Comparison of ENCODE assay signal across 28 cellular contexts in genomic region chr14:74628418-74628817, GRCh38.
"Had no signal": no experiment of that assay in that cellular context is flagged by ENCODE, and none has a peak within 500 bp of the region (broad histone marks: within the 10 kb centered on the region; RNA-seq: fewer than 3 reads in every experiment).

No MANE protein-coding gene starts in this region.

- FAIRE-seq: endothelial cell of umbilical vein had no signal

- H3K9ac ChIP-seq: neural progenitor cell, parathyroid adenoma had no signal

- H3K36me3 ChIP-seq: colonic mucosa, esophagus squamous epithelium, heart right ventricle, neural progenitor cell, stomach, thyroid gland had no signal

- H3K79me2 ChIP-seq: parathyroid adenoma had no signal

- H3K27me3 ChIP-seq: colonic mucosa, esophagus squamous epithelium, heart right ventricle, neural progenitor cell, stomach, thyroid gland had no signal

- H3K4me1 ChIP-seq: colonic mucosa, parathyroid adenoma, thyroid gland had no signal

- H3K27ac Mint-ChIP-seq: immature natural killer cell, mesothelial cell of epicardium, nephron, neural progenitor cell, progenitor cell of endocrine pancreas had no signal

- H3K27ac ChIP-seq: colonic mucosa, esophagus squamous epithelium, heart right ventricle, neural progenitor cell, parathyroid adenoma, stomach, thyroid gland had no signal

- ATAC-seq: heart right ventricle; naive thymus-derived CD4-positive, alpha-beta T cell; sciatic nerve; stimulated activated effector memory CD8-positive, alpha-beta T cell treated with anti-CD3 and anti-CD28 coated beads, Interleukin-12 subunit alpha, Interleukin-12 subunit beta, amount 100 ng/mL, for 72 hours had no signal

- H3K4me3 ChIP-seq: colonic mucosa, esophagus squamous epithelium, heart right ventricle, neural progenitor cell, stomach, thyroid gland had no signal

- H2AFZ ChIP-seq: neural progenitor cell, parathyroid adenoma had no signal

- DNase-seq: colonic mucosa; dermis blood vessel endothelial cell; effector memory CD4-positive, alpha-beta T cell; erythroblast; esophagus squamous epithelium; foreskin melanocyte; glutamatergic neuron; heart right ventricle; hippocampal formation; immature natural killer cell; islet precursor cell; kidney glomerular epithelial cell; mesenchymal stem cell; naive thymus-derived CD4-positive, alpha-beta T cell; stimulated activated CD4-positive, alpha-beta T cell treated with anti-CD3 and anti-CD28 coated beads, Interleukin-2, amount 100 ng/mL, for 24 hours; stimulated activated CD4-positive, alpha-beta T cell treated with anti-CD3 and anti-CD28 coated beads, Interleukin-4, amount 100 ng/mL, for 24 hours; stimulated activated naive CD4-positive, alpha-beta T cell treated with Interleukin-2 at 50 U/mL for 16 hours; stomach; thyroid gland; trophoblast cell had no signal

- H3K9me3 ChIP-seq: colonic mucosa, esophagus squamous epithelium, heart right ventricle, stomach, thyroid gland had no signal

- H3K36me3 Mint-ChIP-seq: mesothelial cell of epicardium; naive thymus-derived CD4-positive, alpha-beta T cell; neural progenitor cell; stimulated activated effector memory CD8-positive, alpha-beta T cell treated with anti-CD3 and anti-CD28 coated beads, Interleukin-12 subunit alpha, Interleukin-12 subunit beta, amount 100 ng/mL, for 72 hours had no signal

- H3K4me3 Mint-ChIP-seq: mesothelial cell of epicardium; naive thymus-derived CD4-positive, alpha-beta T cell; nephron; neural progenitor cell; stimulated activated effector memory CD8-positive, alpha-beta T cell treated with anti-CD3 and anti-CD28 coated beads, Interleukin-12 subunit alpha, Interleukin-12 subunit beta, amount 100 ng/mL, for 72 hours had no signal

- H3K9me3 Mint-ChIP-seq: immature natural killer cell; mesothelial cell of epicardium; naive thymus-derived CD4-positive, alpha-beta T cell; nephron; neural progenitor cell; stimulated activated effector memory CD8-positive, alpha-beta T cell treated with anti-CD3 and anti-CD28 coated beads, Interleukin-12 subunit alpha, Interleukin-12 subunit beta, amount 100 ng/mL, for 72 hours had no signal

- H3K4me2 ChIP-seq: neural progenitor cell had no signal
